In genomic region chr21:34093083-34093482, GRCh38 we compare ENCODE assay signal across 15 cellular contexts. TPM values are rescaled to one million over a fixed set of nuclear protein-coding genes. Genes with fewer than 3 reads are reported as not detected.
DNase-seq lines count a peak whose midpoint lies in the region; ATAC-seq, FAIRE-seq and TF ChIP-seq lines count a peak whose summit lies in the region.
"Had no signal": no experiment of that assay in that cellular context is flagged by ENCODE, and none has a peak within 500 bp of the region (broad histone marks: within the 10 kb centered on the region; RNA-seq: fewer than 3 reads in every experiment).

No MANE protein-coding gene starts in this region.

- no peaks in the 10 kb centered on the region for H3K27me3 Mint-ChIP-seq in CD8-positive, alpha-beta T cell (ENCODE audit: low read depth)
- H3K27me3 Mint-ChIP-seq in nephron (ENCODE audit: low read depth) = no peaks in the 10 kb centered on the region

- H3K36me3 ChIP-seq in CD8-positive, alpha-beta T cell (ENCODE audit: insufficient read depth, low read length) = peaks cover 10% of the 10 kb centered on the region
- peaks cover 4 to 5% of the 10 kb centered on the region in 2 donors for H3K36me3 ChIP-seq in small intestine (ENCODE audit: control insufficient read depth in 2 of 2, insufficient read depth in 2 of 2, low read length in 2 of 2)

- peak overlapping the region; percentile 66 for H3K27ac Mint-ChIP-seq in CD8-positive, alpha-beta T cell
- peak overlapping the region in 2 of 3 experiments; percentile 59 to 73 for H3K27ac Mint-ChIP-seq in nephron

- no peaks in the 10 kb centered on the region for H3K27me3 ChIP-seq in CD8-positive, alpha-beta T cell (ENCODE audit: insufficient read depth, low read length)
- H3K27me3 ChIP-seq in small intestine (ENCODE audit: control insufficient read depth in 2 of 2, insufficient read depth in 2 of 2, low read length in 2 of 2) = no peaks in the 10 kb centered on the region
- H3K27me3 ChIP-seq: Peyer's patch had no signal

- POLR2A ChIA-PET in CD8-positive, alpha-beta T cell (lab: Charles Lee) = interaction anchor here (0.7 to 2.1 kb wide), 5 partner anchors 15 to 274 kb away, joined by 3 to 10 read pairs (median 4); partner anchors contain the start of genes MRPS6 and SLC5A3

- no peak overlapping the region for H3K4me3 ChIP-seq in CD8-positive, alpha-beta T cell (ENCODE audit: low read depth, low read length)
- no peak overlapping the region for H3K4me3 ChIP-seq in fibroblast of villous mesenchyme (ENCODE audit: low read depth, low read length)
- H3K4me3 ChIP-seq in small intestine (ENCODE audit: low read depth in 1 of 2, low read length in 2 of 2) = no peak overlapping the region
- H3K4me3 ChIP-seq: Peyer's patch had no signal

- peaks cover 46% of the 10 kb centered on the region for H3K4me1 ChIP-seq in CD8-positive, alpha-beta T cell (ENCODE audit: insufficient read depth, low read length)
- H3K4me1 ChIP-seq in small intestine (ENCODE audit: control insufficient read depth in 2 of 2, insufficient read depth in 1 of 2, low read depth in 1 of 2, low read length in 1 of 2) = peaks cover 0 to 8% of the 10 kb centered on the region in 2 donors
- H3K4me1 ChIP-seq: Peyer's patch had no signal

- no peak overlapping the region for H3K27ac ChIP-seq in CD8-positive, alpha-beta T cell (ENCODE audit: low read depth, low read length)
- H3K27ac ChIP-seq in small intestine (ENCODE audit: low read depth in 1 of 2, low read length in 1 of 2) = no peak overlapping the region
- H3K27ac ChIP-seq: Peyer's patch had no signal

- no peak for TF ChIP-seq CTCF in CD8-positive, alpha-beta T cell (IDR thresholded peaks at IDR 0.05)
- no peak for TF ChIP-seq CTCF in fibroblast of villous mesenchyme (IDR thresholded peaks at IDR 0.05; ENCODE audit: insufficient read depth, low read depth, low read length)
- TF ChIP-seq CTCF in nephron (IDR thresholded peaks at IDR 0.05; ENCODE audit: unreplicated experiment in 3 of 3) = no peak

- no peak overlapping the region for H3K4me3 Mint-ChIP-seq in CD8-positive, alpha-beta T cell
- no peak overlapping the region for H3K4me3 Mint-ChIP-seq in nephron

- peaks cover 78% of the 10 kb centered on the region for H3K4me1 Mint-ChIP-seq in CD8-positive, alpha-beta T cell (ENCODE audit: low read depth)
- peaks cover 27% of the 10 kb centered on the region for H3K4me1 Mint-ChIP-seq in nephron

- ATAC-seq in CD8-positive, alpha-beta T cell = no peak
- ATAC-seq in HG03196 (IDR thresholded peaks at IDR 0.05; ENCODE audit: unreplicated experiment) = no peak
- ATAC-seq: HCT116 had no signal

- CTCF ChIA-PET in CD8-positive, alpha-beta T cell (lab: Charles Lee) = interaction anchor here (0.5 to 2.1 kb wide), 9 partner anchors 18 to 255 kb away, joined by 3 to 9 read pairs (median 4); no protein-coding TSS in a partner anchor

- H3K9me3 ChIP-seq in CD8-positive, alpha-beta T cell (ENCODE audit: low read length) = no peaks in the 10 kb centered on the region
- H3K9me3 ChIP-seq in small intestine (ENCODE audit: control insufficient read depth, low read depth) = no peaks in the 10 kb centered on the region
- H3K9me3 ChIP-seq: Peyer's patch, SK-N-SH had no signal

- H3K9me3 Mint-ChIP-seq in CD8-positive, alpha-beta T cell = no peaks in the 10 kb centered on the region
- no peaks in the 10 kb centered on the region for H3K9me3 Mint-ChIP-seq in nephron

- no peak for FAIRE-seq in small intestine (lab: Jason Lieb, UNC)
- FAIRE-seq: G401.6 had no signal

- WGBS in small intestine, 3 donors = 86 to 93% (median 91%) methylated on average over 3 of the region's 3 CpGs

- DNase-seq in CD8-positive, alpha-beta T cell = no peak
- DNase-seq in NOMO-1 (lab: John Stamatoyannopoulos, UW; ENCODE audit: unreplicated experiment in 2 of 2) (peak; percentile 16 to 77), fibroblast of villous mesenchyme (ENCODE audit: low read depth) (peak; percentile 39), NCI-H2227 (lab: John Stamatoyannopoulos, UW; ENCODE audit: unreplicated experiment) (no peak), small intestine (no peak)
- DNase-seq: DND-41, NCI-H187 treated with DMSO at 0.1 percent for 48 hours, NCI-H2171, Peyer's patch, Right ventricle myocardium superior, SK-N-SH had no signal

- H3K36me3 Mint-ChIP-seq in CD8-positive, alpha-beta T cell = peaks cover 39% of the 10 kb centered on the region
- H3K36me3 Mint-ChIP-seq in nephron (ENCODE audit: low read depth) = peaks cover 47% of the 10 kb centered on the region

- intact Hi-C loops in CD8-positive, alpha-beta T cell (cut with DNase I, micrococcal nuclease) = loop anchor here in 1 of 2 experiments (2.0 to 5.0 kb wide), 4 partner anchors 18 to 171 kb away; no protein-coding TSS in a partner anchor

RNA-seq across cellular contexts. Expression of gene MRPS6, which starts 19.7 kb away (rescaled TPM):
- 10 to 100 TPM; 14.3 to 15.4 TPM for total RNA-seq in CD8-positive, alpha-beta T cell
- 31.2 and 51.4 TPM in 2 replicates for total RNA-seq in fibroblast of villous mesenchyme
- 10 to 100 TPM; 47.0 to 59.7 (median 57.8) TPM for polyA plus RNA-seq in small intestine

RNA-seq across cellular contexts. Expression of gene SLC5A3, which starts 19.7 kb away (rescaled TPM):
- total RNA-seq in CD8-positive, alpha-beta T cell = 1 to 10 TPM; 4.6 to 5.2 TPM
- 31.6 and 142 TPM in 2 replicates for total RNA-seq in fibroblast of villous mesenchyme
- 1 to 10 TPM in 1 of 3 donors, under 1 TPM in 2; 0.54 to 2.2 (median 0.89) TPM for polyA plus RNA-seq in small intestine

Comparison
In these comparisons a context has a peak if more than half of its experiments do, and no peak if none do; other contexts are left out.
1. DNase-seq: peak in NOMO-1 (2 of 2) and fibroblast of villous mesenchyme (single experiment); none in CD8-positive, alpha-beta T cell (0 of 7), NCI-H2227 (single experiment) and small intestine (single experiment).